ENCODE assay signal across 9 cellular contexts in the genomic region with DNA sequence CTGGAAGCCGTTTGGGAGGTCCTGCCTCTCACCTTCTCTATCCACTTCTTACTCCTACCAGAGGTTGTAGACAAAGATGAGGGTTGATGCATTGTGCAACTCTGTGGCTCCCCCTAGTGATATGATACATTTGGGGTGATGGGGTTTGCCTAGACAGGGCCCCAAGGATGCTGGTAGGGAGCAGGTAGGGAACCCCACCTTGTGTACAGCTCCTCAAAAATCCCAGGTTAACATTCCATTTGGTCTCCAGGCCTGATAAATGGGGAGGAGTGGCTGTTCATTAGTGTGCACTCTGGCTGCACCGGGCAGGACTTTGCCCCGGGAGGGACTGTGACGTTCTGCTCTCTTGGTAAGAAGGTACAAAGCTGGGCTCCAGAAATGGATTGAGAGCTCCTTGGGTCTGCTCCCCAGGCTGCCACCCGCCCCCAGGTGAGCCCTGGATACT. TPM values are rescaled to one million over a fixed set of nuclear protein-coding genes. Genes with fewer than 3 reads are reported as not detected.
DNase-seq lines count a peak whose midpoint lies in the region; TF ChIP-seq lines count a peak whose summit lies in the region.
"Had no signal": no experiment of that assay in that cellular context is flagged by ENCODE, and none has a peak within 500 bp of the region (broad histone marks: within the 10 kb centered on the region; RNA-seq: fewer than 3 reads in every experiment).

No MANE protein-coding gene starts in this region.

- H3K9me3 ChIP-seq in SU-DHL-6 (ENCODE audit: insufficient read depth, low read length) (no peaks in the 10 kb centered on the region), transverse colon (no peaks in the 10 kb centered on the region)

- no peaks in the 10 kb centered on the region for H3K27me3 ChIP-seq in SU-DHL-6 (ENCODE audit: low read length)
- peaks cover 28% of the 10 kb centered on the region for H3K27me3 ChIP-seq in transverse colon

- H3K4me2 ChIP-seq in SU-DHL-6 (ENCODE audit: low read depth, low read length, poor library complexity, severe bottlenecking): no peak overlapping the region

- H3K4me1 ChIP-seq in transverse colon: peaks cover 0 to 4% (median 0%) of the 10 kb centered on the region in 4 donors

- H3K4me3 ChIP-seq in SU-DHL-6 (ENCODE audit: insufficient read depth, low read length, poor library complexity, severe bottlenecking) (no peak overlapping the region), fibroblast of villous mesenchyme (ENCODE audit: low read depth, low read length) (no peak overlapping the region), transverse colon (no peak overlapping the region)

- no peak overlapping the region for H3K27ac ChIP-seq in SU-DHL-6 (ENCODE audit: low read depth, low read length)
- no peak overlapping the region for H3K27ac ChIP-seq in transverse colon

- peak; percentile 37 for DNase-seq in stimulated activated CD4-positive, alpha-beta T cell treated with anti-CD3 and anti-CD28 coated beads, Interleukin-15, amount 100 ng/mL, for 24 hours
- DNase-seq in stimulated activated CD4-positive, alpha-beta T cell treated with anti-CD3 and anti-CD28 coated beads, Interleukin-4, amount 100 ng/mL, for 1 hour: no peak
- DNase-seq in fibroblast of villous mesenchyme (ENCODE audit: low read depth) (peak; percentile 16), transverse colon (no peak), NCI-H1105 (lab: John Stamatoyannopoulos, UW) (no peak), G401 (ENCODE audit: low spot score) (no peak), posterior cingulate gyrus (no peak)

- no peaks in the 10 kb centered on the region for H3K9me2 ChIP-seq in SU-DHL-6 (replicated peaks; ENCODE audit: insufficient read depth, low read length)

- no peak for TF ChIP-seq POLR2A in transverse colon (IDR thresholded peaks at IDR 0.05)

- no peak overlapping the region for H2AFZ ChIP-seq in SU-DHL-6 (ENCODE audit: low read depth, low read length, severe bottlenecking)

- intact Hi-C loops in transverse colon (cut with DNase I; ENCODE audit: low total_unique reads) (no loop called here), posterior cingulate gyrus (cut with DNase I) (no loop called here)

- H3K79me2 ChIP-seq in SU-DHL-6 (ENCODE audit: insufficient read depth, low read length): no peaks in the 10 kb centered on the region

- TF ChIP-seq CTCF in SU-DHL-6 (IDR thresholded peaks at IDR 0.05; ENCODE audit: insufficient read depth, low read length, poor library complexity, severe bottlenecking) (peak; percentile 50), fibroblast of villous mesenchyme (IDR thresholded peaks at IDR 0.05; ENCODE audit: insufficient read depth, low read depth, low read length) (peak; percentile 41), transverse colon (IDR thresholded peaks at IDR 0.05) (peak in 4 of 5 experiments; percentile 14 to 37 (median 32))

- H4K20me1 ChIP-seq in SU-DHL-6 (ENCODE audit: low read depth, low read length): no peaks in the 10 kb centered on the region

- no peak for TF ChIP-seq EP300 in transverse colon (IDR thresholded peaks at IDR 0.05; ENCODE audit: low read depth)

- 0 to 38% methylated on average over 1 to 5 of the region's 5 CpGs for WGBS in transverse colon (ENCODE audit: low coverage in 1 of 2), 2 donors

- H3K36me3 ChIP-seq in SU-DHL-6 (ENCODE audit: low read length) (no peaks in the 10 kb centered on the region), transverse colon (no peaks in the 10 kb centered on the region)

- no peak overlapping the region for H3K9ac ChIP-seq in SU-DHL-6 (ENCODE audit: low read length)

- in situ Hi-C loops in transverse colon (cut with MboI; ENCODE audit: low pct_ligation_motif_present in 1 of 4, low pct_unique_long_range_greater_than_20kb in 1 of 4, low sequenced_read_pairs in 3 of 4): loop anchor here in 1 of 4 donors (25.0 kb wide), 1 partner anchor 102 kb away; a partner anchor contains a TSS
- in situ Hi-C loops in G401 (cut with HindIII; ENCODE audit: low sequenced_read_pairs): no loop called here

- H3F3A ChIP-seq in SU-DHL-6 (ENCODE audit: insufficient read depth): peaks cover 4% of the 10 kb centered on the region; the same call in 1 of the 2 replicates

RNA-seq across cellular contexts. Expression of a gene that starts 19.2 kb away (rescaled TPM):
- total RNA-seq in fibroblast of villous mesenchyme: not detected in 2 replicates
- total RNA-seq in transverse colon: 1 to 10 TPM in 1 of 4 donors, under 1 TPM in 1, not detected in 2; 0.27 to 1.3 TPM
- not detected in 2 replicates for total RNA-seq in G401 (2014; rRNA removed; shearing (Covaris generic))
- total RNA-seq: HT1080 had no signal

RNA-seq across cellular contexts. Expression of a gene that starts 21.6 kb away (rescaled TPM):
- not detected in 2 replicates for total RNA-seq in fibroblast of villous mesenchyme
- 10 to 100 TPM in 1 of 4 donors, 1 to 10 TPM in 2, not detected in 1; 3.7 to 15.7 (median 4.9) TPM for total RNA-seq in transverse colon
- not detected in 2 replicates for total RNA-seq in G401 (2014; rRNA removed; shearing (Covaris generic))
- total RNA-seq: HT1080 had no signal

RNA-seq across cellular contexts. Expression of a gene that starts 39.3 kb away (rescaled TPM):
- total RNA-seq in fibroblast of villous mesenchyme: not detected in 2 replicates
- total RNA-seq in transverse colon: not detected
- total RNA-seq in G401 (2014; rRNA removed; shearing (Covaris generic)): not detected in 2 replicates
- total RNA-seq: HT1080 had no signal

RNA-seq across cellular contexts. Expression of a gene that starts 48.7 kb away (rescaled TPM):
- total RNA-seq in fibroblast of villous mesenchyme: not detected in 2 replicates
- total RNA-seq in transverse colon: not detected
- not detected in 2 replicates for total RNA-seq in G401 (2014; rRNA removed; shearing (Covaris generic))
- total RNA-seq: HT1080 had no signal

RNA-seq across cellular contexts. Expression of a gene that starts 51.3 kb away (rescaled TPM):
- total RNA-seq in fibroblast of villous mesenchyme: not detected in 2 replicates
- not detected for total RNA-seq in transverse colon
- total RNA-seq in G401 (2014; rRNA removed; shearing (Covaris generic)): not detected in 2 replicates
- total RNA-seq: HT1080 had no signal

Comparison
In these comparisons a context has a peak if more than half of its experiments do, and no peak if none do; other contexts are left out.
1. DNase-seq: peak in stimulated activated CD4-positive, alpha-beta T cell treated with anti-CD3 and anti-CD28 coated beads, Interleukin-15, amount 100 ng/mL, for 24 hours (single experiment) and fibroblast of villous mesenchyme (single experiment); none in stimulated activated CD4-positive, alpha-beta T cell treated with anti-CD3 and anti-CD28 coated beads, Interleukin-4, amount 100 ng/mL, for 1 hour (single experiment), transverse colon (single experiment), NCI-H1105 (single experiment), G401 (single experiment) and posterior cingulate gyrus (0 of 10).
2. Peak in every context shown above with its lines, with median percentiles within 50 percentile points of each other: CTCF ChIP-seq.